ENCODE assay signal across 8 cellular contexts in the genomic region with DNA sequence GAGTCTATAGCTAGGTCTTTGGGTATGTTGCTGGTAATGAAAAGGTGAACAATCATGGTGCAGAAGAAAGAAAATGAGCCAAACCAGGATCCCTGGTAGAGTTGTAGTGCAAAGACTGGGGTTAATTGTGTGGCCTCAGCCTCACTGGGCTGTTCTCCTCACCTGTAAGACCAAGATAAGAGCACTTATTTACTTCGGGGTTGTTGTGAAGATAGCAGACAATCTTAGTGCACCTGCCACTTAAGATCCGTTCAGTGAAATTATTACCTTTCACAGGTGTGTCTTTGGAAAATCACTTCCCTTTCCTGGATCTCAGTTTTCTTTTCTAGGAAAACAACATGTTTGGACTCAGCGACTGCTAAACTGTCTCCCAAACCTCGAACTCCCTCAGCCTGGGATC. TPM values are rescaled to one million over a fixed set of nuclear protein-coding genes. Genes with fewer than 3 reads are reported as not detected.
DNase-seq lines count a peak whose midpoint lies in the region; ATAC-seq and TF ChIP-seq lines count a peak whose summit lies in the region.

No MANE protein-coding gene starts in this region.

- 0 out of 2 replicates have a peak, but pooled peaks cover 5% of the 10 kb centered on the region for H3K27me3 ChIP-seq in GM23338 (ENCODE audit: insufficient read depth)
- H3K27me3 ChIP-seq in RWPE2 (ENCODE audit: insufficient read depth, poor library complexity, severe bottlenecking), result no peaks in the 10 kb centered on the region
- no peaks in the 10 kb centered on the region for H3K27me3 ChIP-seq in gastrocnemius medialis

- H3F3A ChIP-seq in GM23338 (replicated peaks; ENCODE audit: low read depth), result 0 out of 2 replicates have a peak, but pooled peaks cover 8% of the 10 kb centered on the region

- no peaks in the 10 kb centered on the region for H3K9me3 ChIP-seq in RWPE2 (ENCODE audit: severe bottlenecking)
- no peaks in the 10 kb centered on the region for H3K9me3 ChIP-seq in gastrocnemius medialis

- peaks cover 5% of the 10 kb centered on the region; the same call in 2 of the 3 replicates for H3K36me3 Mint-ChIP-seq in GM23338 (ENCODE audit: low read depth)

- peaks cover 19% of the 10 kb centered on the region for H3K4me1 Mint-ChIP-seq in GM23338

- H3K36me3 ChIP-seq in GM23338 (ENCODE audit: insufficient read depth) (no peaks in the 10 kb centered on the region), RWPE2 (ENCODE audit: low read depth) (no peaks in the 10 kb centered on the region), gastrocnemius medialis (no peaks in the 10 kb centered on the region)

- H3K27ac Mint-ChIP-seq in GM23338, result no peak overlapping the region

- H3K27ac ChIP-seq in GM23338 (ENCODE audit: low read depth), result no peak overlapping the region
- H3K27ac ChIP-seq in RWPE2 (ENCODE audit: poor library complexity, severe bottlenecking), result peak overlapping the region; percentile 86
- H3K27ac ChIP-seq in gastrocnemius medialis, result peak overlapping the region; percentile 90 to 99 (median 96)

- ATAC-seq in GM23338 (no peak), RWPE2 (ENCODE audit: low read depth) (no peak), gastrocnemius medialis (no peak), GM21528 (IDR thresholded peaks at IDR 0.05; ENCODE audit: low FRiP score, unreplicated experiment) (no peak), HG02885 (IDR thresholded peaks at IDR 0.05; ENCODE audit: poor library complexity, unreplicated experiment) (no peak)

- H3K4me3 Mint-ChIP-seq in GM23338, result peak overlapping the region; percentile 71

- no peaks in the 10 kb centered on the region; the same call in 1 of the 2 replicates for H3K9me2 ChIP-seq in GM23338 (ENCODE audit: insufficient read depth)

- H2AFZ ChIP-seq in GM23338, result peak overlapping the region; percentile 75; the same call in 1 of the 2 replicates

- intact Hi-C loops in gastrocnemius medialis (cut with DNase I; ENCODE audit: low total_unique reads), result loop anchor here (1.0 to 10.0 kb wide), 9 partner anchors 97 to 512 kb away; no protein-coding TSS in a partner anchor

- H3K4me3 ChIP-seq in GM23338 (peak overlapping the region; percentile 50), RWPE2 (ENCODE audit: severe bottlenecking) (peak overlapping the region; percentile 44), fibroblast of mammary gland (ENCODE audit: control insufficient read depth, low read depth, low read length) (peak overlapping the region; percentile 62), gastrocnemius medialis (peak overlapping the region; percentile 53 to 82 (median 70))

- no peaks in the 10 kb centered on the region; the same call in 1 of the 2 replicates for H3K79me2 ChIP-seq in GM23338 (replicated peaks; ENCODE audit: insufficient read depth)

- peak overlapping the region; percentile 72 for H3K4me2 ChIP-seq in GM23338

- H3K9me3 Mint-ChIP-seq in GM23338, result no peaks in the 10 kb centered on the region; the same call in 1 of the 3 replicates

- TF ChIP-seq CTCF in GM23338 (conservative IDR thresholded peaks at IDR 0.05; ENCODE audit: low read depth in 2 of 2) (no peak), RWPE2 (IDR thresholded peaks at IDR 0.05; ENCODE audit: poor library complexity, severe bottlenecking) (no peak), fibroblast of mammary gland (conservative IDR thresholded peaks at IDR 0.05; ENCODE audit: control insufficient read depth, insufficient read depth, low read depth, low read length) (no peak), gastrocnemius medialis (IDR thresholded peaks at IDR 0.05 in 4 of 5, conservative IDR thresholded peaks at IDR 0.05 in 1 of 5) (no peak)

- H3K4me1 ChIP-seq in GM23338 (ENCODE audit: insufficient read depth) (peaks cover 23% of the 10 kb centered on the region), RWPE2 (ENCODE audit: insufficient read depth, poor library complexity, severe bottlenecking) (peaks cover 20% of the 10 kb centered on the region), gastrocnemius medialis (peaks cover 27 to 58% of the 10 kb centered on the region in 2 donors)

- no peaks in the 10 kb centered on the region for H3K27me3 Mint-ChIP-seq in GM23338 (ENCODE audit: insufficient read depth, low read depth, poor library complexity)

- DNase-seq in GM23338 (ENCODE audit: low spot score), result no peak
- no peak for DNase-seq in RWPE2 (ENCODE audit: low spot score)
- no peak for DNase-seq in fibroblast of mammary gland (ENCODE audit: low read depth)
- no peak for DNase-seq in gastrocnemius medialis
- no peak for DNase-seq in NK-92 (lab: John Stamatoyannopoulos, UW; ENCODE audit: unreplicated experiment)
- no peak for DNase-seq in cerebellar nuclear complex (lab: John Stamatoyannopoulos, UW)

- no peak for TF ChIP-seq POLR2A in gastrocnemius medialis (IDR thresholded peaks at IDR 0.05)

- in situ Hi-C loops in gastrocnemius medialis (cut with MboI; ENCODE audit: low sequenced_read_pairs in 4 of 4), result loop anchor here (10.0 to 25.0 kb wide), 8 partner anchors 141 to 511 kb away; partner anchors contain the start of gene JUN (in 4 of the 4)

- H4K20me1 ChIP-seq in GM23338 (replicated peaks; ENCODE audit: insufficient read depth), result no peaks in the 10 kb centered on the region

TF ChIP-seq in GM23338, 12 proteins besides CTCF, POLR2A, EP300 and RAD21:
- TF ChIP-seq EZH2phosphoT487 (IDR thresholded peaks at IDR 0.05; ENCODE audit: unreplicated experiment) (no peak), ZNF114 (CRISPR knock-in tag; IDR thresholded peaks at IDR 0.05) (no peak), EZH2 (IDR thresholded peaks at IDR 0.05; ENCODE audit: low read depth, unreplicated experiment) (no peak), ETS1 (IDR thresholded peaks at IDR 0.05) (no peak)
- TF ChIP-seq, protein P1, sequence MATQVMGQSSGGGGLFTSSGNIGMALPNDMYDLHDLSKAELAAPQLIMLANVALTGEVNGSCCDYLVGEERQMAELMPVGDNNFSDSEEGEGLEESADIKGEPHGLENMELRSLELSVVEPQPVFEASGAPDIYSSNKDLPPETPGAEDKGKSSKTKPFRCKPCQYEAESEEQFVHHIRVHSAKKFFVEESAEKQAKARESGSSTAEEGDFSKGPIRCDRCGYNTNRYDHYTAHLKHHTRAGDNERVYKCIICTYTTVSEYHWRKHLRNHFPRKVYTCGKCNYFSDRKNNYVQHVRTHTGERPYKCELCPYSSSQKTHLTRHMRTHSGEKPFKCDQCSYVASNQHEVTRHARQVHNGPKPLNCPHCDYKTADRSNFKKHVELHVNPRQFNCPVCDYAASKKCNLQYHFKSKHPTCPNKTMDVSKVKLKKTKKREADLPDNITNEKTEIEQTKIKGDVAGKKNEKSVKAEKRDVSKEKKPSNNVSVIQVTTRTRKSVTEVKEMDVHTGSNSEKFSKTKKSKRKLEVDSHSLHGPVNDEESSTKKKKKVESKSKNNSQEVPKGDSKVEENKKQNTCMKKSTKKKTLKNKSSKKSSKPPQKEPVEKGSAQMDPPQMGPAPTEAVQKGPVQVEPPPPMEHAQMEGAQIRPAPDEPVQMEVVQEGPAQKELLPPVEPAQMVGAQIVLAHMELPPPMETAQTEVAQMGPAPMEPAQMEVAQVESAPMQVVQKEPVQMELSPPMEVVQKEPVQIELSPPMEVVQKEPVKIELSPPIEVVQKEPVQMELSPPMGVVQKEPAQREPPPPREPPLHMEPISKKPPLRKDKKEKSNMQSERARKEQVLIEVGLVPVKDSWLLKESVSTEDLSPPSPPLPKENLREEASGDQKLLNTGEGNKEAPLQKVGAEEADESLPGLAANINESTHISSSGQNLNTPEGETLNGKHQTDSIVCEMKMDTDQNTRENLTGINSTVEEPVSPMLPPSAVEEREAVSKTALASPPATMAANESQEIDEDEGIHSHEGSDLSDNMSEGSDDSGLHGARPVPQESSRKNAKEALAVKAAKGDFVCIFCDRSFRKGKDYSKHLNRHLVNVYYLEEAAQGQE (IDR thresholded peaks at IDR 0.05; ENCODE audit: unreplicated experiment), result no peak
TF ChIP-seq in GM23338: peak in this region for 0.

RNA-seq across cellular contexts. Expression of gene FGGY, which starts 1.3 kb away (rescaled TPM):
- 21.0 and 21.4 TPM in 2 replicates for total RNA-seq in GM23338 (2014; rRNA removed; shearing (Covaris generic))
- 8.5 and 10.9 TPM in 2 replicates for polyA plus RNA-seq in GM23338 (2016; fragmentation: Nextera tagmentation; extraction: Ambion mirVana)
- 10 to 100 TPM; 24.9 to 35.9 (median 30.5) TPM for total RNA-seq in gastrocnemius medialis
